ENCODE assay signal across 19 cellular contexts in genomic region chrX:136961594-136962135, GRCh38.
"Had no signal": no experiment of that assay in that cellular context is flagged by ENCODE, and none has a peak within 500 bp of the region (broad histone marks: within the 10 kb centered on the region; RNA-seq: fewer than 3 reads in every experiment).

No MANE protein-coding gene starts in this region.

- H3K27ac ChIP-seq: psoas muscle, testis, upper lobe of right lung had no signal

- DNase-seq: activated CD4-positive, alpha-beta T cell treated with anti-CD3 and anti-CD28 coated beads, Interleukin-2, amount 10 ng/mL, durations not matched to agents 7 days and 5 days; activated gamma-delta T cell; activated T-cell treated with anti-CD3 and anti-CD28 coated beads, Interleukin-2, amount 50 U/mL, for 4 hours; aorta; dermis blood vessel endothelial cell; glutamatergic neuron; islet precursor cell; psoas muscle; stimulated activated CD4-positive, alpha-beta T cell treated with anti-CD3 and anti-CD28 coated beads, Interleukin-4, amount 100 ng/mL, for 1 hour; stimulated activated CD8-positive, alpha-beta memory T cell treated with anti-CD3 and anti-CD28 coated beads, Interleukin-4, amount 100 ng/mL, for 48 hours; stimulated activated naive CD8-positive, alpha-beta T cell treated with anti-CD3 and anti-CD28 coated beads, Interleukin-15, amount 100 ng/mL, for 72 hours; T1000; testis; upper lobe of right lung had no signal

- H3K4me3 Mint-ChIP-seq: activated CD4-positive, alpha-beta T cell treated with anti-CD3 and anti-CD28 coated beads, Interleukin-2, amount 10 ng/mL, durations not matched to agents 7 days and 5 days; activated naive CD8-positive, alpha-beta T cell; activated T-cell treated with anti-CD3 and anti-CD28 coated beads, Interleukin-2, amount 50 U/mL, for 4 hours; central memory CD8-positive, alpha-beta T cell; natural killer cell treated with Interleukin-12 subunit alpha and Interleukin-12 subunit beta and Interleukin-15 and Interleukin-18, amount 100 ng/mL, for 72 hours; stimulated activated naive CD8-positive, alpha-beta T cell treated with anti-CD3 and anti-CD28 coated beads, Interleukin-15, amount 100 ng/mL, for 72 hours had no signal

- H3K9me3 ChIP-seq: psoas muscle, testis, upper lobe of right lung had no signal

- H3K9me3 Mint-ChIP-seq: activated CD4-positive, alpha-beta T cell treated with anti-CD3 and anti-CD28 coated beads, Interleukin-2, amount 10 ng/mL, durations not matched to agents 7 days and 5 days; activated T-cell treated with anti-CD3 and anti-CD28 coated beads, Interleukin-2, amount 50 U/mL, for 4 hours; central memory CD8-positive, alpha-beta T cell; natural killer cell treated with Interleukin-12 subunit alpha and Interleukin-12 subunit beta and Interleukin-15 and Interleukin-18, amount 100 ng/mL, for 72 hours; stimulated activated naive CD8-positive, alpha-beta T cell treated with anti-CD3 and anti-CD28 coated beads, Interleukin-15, amount 100 ng/mL, for 72 hours had no signal

- H3K36me3 ChIP-seq: upper lobe of right lung had no signal

- H3K4me1 Mint-ChIP-seq: stimulated activated naive CD8-positive, alpha-beta T cell treated with anti-CD3 and anti-CD28 coated beads, Interleukin-15, amount 100 ng/mL, for 72 hours had no signal

- H3K27me3 Mint-ChIP-seq: activated CD4-positive, alpha-beta T cell treated with anti-CD3 and anti-CD28 coated beads, Interleukin-2, amount 10 ng/mL, durations not matched to agents 7 days and 5 days; activated naive CD8-positive, alpha-beta T cell; central memory CD8-positive, alpha-beta T cell; stimulated activated naive CD8-positive, alpha-beta T cell treated with anti-CD3 and anti-CD28 coated beads, Interleukin-15, amount 100 ng/mL, for 72 hours had no signal

- H3K4me3 ChIP-seq: psoas muscle, testis, upper lobe of right lung had no signal

- ATAC-seq: activated T-cell treated with anti-CD3 and anti-CD28 coated beads, Interleukin-2, amount 50 U/mL, for 4 hours; left lobe of liver; natural killer cell treated with Interleukin-12 subunit alpha and Interleukin-12 subunit beta and Interleukin-15 and Interleukin-18, amount 100 ng/mL, for 72 hours; psoas muscle; sciatic nerve; stimulated activated naive CD8-positive, alpha-beta T cell treated with anti-CD3 and anti-CD28 coated beads, Interleukin-15, amount 100 ng/mL, for 72 hours; upper lobe of right lung had no signal

- H3K27ac Mint-ChIP-seq: activated CD4-positive, alpha-beta T cell treated with anti-CD3 and anti-CD28 coated beads, Interleukin-2, amount 10 ng/mL, durations not matched to agents 7 days and 5 days; activated naive CD8-positive, alpha-beta T cell; natural killer cell treated with Interleukin-12 subunit alpha and Interleukin-12 subunit beta and Interleukin-15 and Interleukin-18, amount 100 ng/mL, for 72 hours; stimulated activated naive CD8-positive, alpha-beta T cell treated with anti-CD3 and anti-CD28 coated beads, Interleukin-15, amount 100 ng/mL, for 72 hours had no signal

- H3K27me3 ChIP-seq: testis, upper lobe of right lung had no signal

- H3K4me1 ChIP-seq: psoas muscle, testis, upper lobe of right lung had no signal

- H3K36me3 Mint-ChIP-seq: natural killer cell treated with Interleukin-12 subunit alpha and Interleukin-12 subunit beta and Interleukin-15 and Interleukin-18, amount 100 ng/mL, for 72 hours had no signal
